ENCODE assay signal across 22 cellular contexts in the genomic region with DNA sequence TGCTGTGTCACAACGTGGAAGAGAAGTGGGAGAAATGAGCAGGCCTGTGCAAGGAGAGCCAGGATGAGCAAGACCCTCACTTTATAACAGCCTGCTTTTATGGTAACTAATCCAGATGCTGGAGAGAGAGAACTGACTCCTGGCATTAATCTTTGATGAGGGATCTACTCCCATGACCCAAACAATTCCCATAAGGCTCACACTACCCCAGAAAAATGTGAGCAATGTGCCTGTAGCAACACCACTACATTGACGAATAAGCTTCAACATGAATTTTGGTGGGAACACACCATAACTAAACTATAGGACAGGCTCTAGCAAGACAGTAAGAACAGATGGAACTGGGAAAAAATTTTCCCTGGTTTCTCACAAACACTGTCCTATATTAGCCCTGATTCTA.
"Had no signal": no experiment of that assay in that cellular context is flagged by ENCODE, and none has a peak within 500 bp of the region (broad histone marks: within the 10 kb centered on the region; RNA-seq: fewer than 3 reads in every experiment).

No MANE protein-coding gene starts in this region.

- ATAC-seq: K562, Panc1, PC-3, SK-N-SH treated with all-trans-retinoic acid at 6 μM for 48 hours had no signal

- H3K27ac ChIP-seq: HL-60, KMS-11, RWPE1 had no signal

- DNase-seq: Kasumi-1, MM.1S, NCI-H1092 treated with DMSO at 0.1 percent for 48 hours, NCI-H1436, NCI-H187, NCI-H2029, NCI-H2081 treated with DMSO at 0.1 percent for 48 hours, NCI-H2171, NCI-H226, NCI-H446, NCI-H510A, NCI-H524 treated with DMSO at 0.1 percent for 48 hours, NCI-H69, NCI-H774, PC-3, SHP77 had no signal

- H3K9ac ChIP-seq: KMS-11 had no signal

- H3K4me2 ChIP-seq: KMS-11 had no signal

- H3K4me3 ChIP-seq: K562 had no signal
